8 cellular contexts compared by ENCODE assay signal in the genomic region with DNA sequence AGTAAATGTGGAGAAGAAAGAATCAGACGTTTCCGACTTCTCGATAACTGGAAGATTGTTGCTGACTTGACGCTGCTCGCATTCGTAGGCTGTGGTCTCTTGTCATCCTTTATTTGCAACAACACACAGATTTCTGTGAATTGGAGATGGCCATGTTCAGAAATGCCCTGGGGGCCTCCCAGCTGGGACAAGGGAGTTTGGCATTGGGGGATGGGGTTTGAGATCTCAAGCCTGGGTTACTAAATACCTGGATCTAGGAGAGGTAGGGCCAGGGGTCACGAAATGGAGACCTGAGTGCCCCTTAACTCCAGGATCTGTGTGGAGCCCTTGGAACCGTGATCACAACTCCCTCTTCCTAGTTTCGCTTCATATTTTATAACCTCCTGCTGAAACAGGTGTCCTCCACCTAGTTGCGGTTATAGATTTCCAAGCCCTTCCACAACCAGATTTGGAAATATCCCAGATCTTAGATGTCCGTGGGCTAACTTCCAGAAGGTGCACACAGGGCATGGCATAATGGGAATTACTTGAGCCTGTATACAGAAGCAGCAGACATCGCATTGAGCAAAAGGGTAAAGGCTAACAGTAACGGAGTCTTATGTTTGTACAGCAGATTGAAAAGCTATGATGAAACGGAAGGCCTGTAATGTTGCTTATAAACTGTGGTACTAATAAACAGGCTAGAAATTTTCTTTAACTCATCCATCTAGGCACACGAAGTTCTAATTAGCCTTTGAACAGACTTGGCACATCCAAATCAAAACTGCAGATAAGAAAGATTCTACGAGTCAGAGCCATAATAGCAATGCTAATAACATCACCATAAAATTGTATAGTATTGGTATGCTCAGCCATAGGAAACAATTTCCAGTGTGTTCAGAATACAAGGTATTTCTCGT. TPM values are rescaled to one million over a fixed set of nuclear protein-coding genes. Genes with fewer than 3 reads are reported as not detected.
A peak's percentile ranks its signal among the peaks of the same experiment; 100 is the strongest.
DNase-seq lines count a peak whose midpoint lies in the region; TF ChIP-seq lines count a peak whose summit lies in the region.

No MANE protein-coding gene starts in this region.

- H3K9ac ChIP-seq in iPS-18a (ENCODE audit: low read length): peak overlapping the region; percentile 84

- POLR2A ChIA-PET in PC-9 (lab: Charles Lee; ENCODE audit: unreplicated experiment): no interaction called here

- intact Hi-C loops in PC-9 (cut with micrococcal nuclease; ENCODE audit: unreplicated experiment) (loop anchor here (10.0 kb wide), 2 partner anchors 203 to 1133 kb away; a partner anchor contains a TSS), ascending aorta (cut with DNase I) (loop anchor here (1.0 to 5.0 kb wide), 7 partner anchors 182 to 1960 kb away; a partner anchor contains a TSS), spleen (cut with DNase I; ENCODE audit: low total_unique reads) (no loop called here)

- CTCF ChIA-PET in PC-9 (lab: Charles Lee): interaction anchor here (0.6 kb wide), 1 partner anchor 45 kb away, joined by 4 read pairs; no protein-coding TSS in a partner anchor

- H4K20me1 ChIP-seq in PC-9 (ENCODE audit: insufficient read depth): no peaks in the 10 kb centered on the region

- peak overlapping the region; percentile 40 for H3K27ac ChIP-seq in PC-9
- H3K27ac ChIP-seq in ascending aorta: peak overlapping the region; percentile 75 to 85
- peak overlapping the region; percentile 90 for H3K27ac ChIP-seq in iPS-18a (ENCODE audit: low read length)
- peak overlapping the region; percentile 99 to 100 (median 100) for H3K27ac ChIP-seq in spleen

- H3K4me3 ChIP-seq in PC-9 (peak overlapping the region; percentile 76), ascending aorta (peak overlapping the region; percentile 93 to 98), iPS-18a (ENCODE audit: low read length) (peak overlapping the region; percentile 99), spleen (peak overlapping the region; percentile 58 to 89 (median 85))

- peaks cover 13% of the 10 kb centered on the region for H3K4me1 ChIP-seq in PC-9 (replicated peaks; ENCODE audit: insufficient read depth)
- H3K4me1 ChIP-seq in ascending aorta: peaks cover 0 to 17% of the 10 kb centered on the region in 2 donors
- H3K4me1 ChIP-seq in iPS-18a (ENCODE audit: control insufficient read depth, low read depth, low read length): peaks cover 3% of the 10 kb centered on the region
- peaks cover 21 to 58% (median 49%) of the 10 kb centered on the region in 6 donors for H3K4me1 ChIP-seq in spleen

- H3F3A ChIP-seq in PC-9 (ENCODE audit: insufficient read depth, low read depth): peaks cover 15% of the 10 kb centered on the region; the same call in 1 of the 2 replicates

- BruUV-seq in PC-9 (replicated peaks; lab: Mats Ljungman, UMichigan): TSS peak; percentile 65

- peak overlapping the region; percentile 98 for H2AFZ ChIP-seq in PC-9

- H3K4me2 ChIP-seq in PC-9: peak overlapping the region; percentile 92

- 4 to 7% (median 6%) methylated on average over 17 of the region's 17 CpGs for WGBS in spleen, 5 donors

- no peak for TF ChIP-seq CTCF in PC-9 (conservative IDR thresholded peaks at IDR 0.05)
- TF ChIP-seq CTCF in ascending aorta (IDR thresholded peaks at IDR 0.05): no peak
- TF ChIP-seq CTCF in spleen (IDR thresholded peaks at IDR 0.05 in 8 of 11, conservative IDR thresholded peaks at IDR 0.05 in 3 of 11): no peak

- no peaks in the 10 kb centered on the region for H3K9me2 ChIP-seq in PC-9 (ENCODE audit: insufficient read depth)

- H3K27me3 ChIP-seq in PC-9 (ENCODE audit: insufficient read depth, low read depth) (no peaks in the 10 kb centered on the region), ascending aorta (no peaks in the 10 kb centered on the region), iPS-18a (ENCODE audit: control insufficient read depth, insufficient read depth, low read length) (no peaks in the 10 kb centered on the region), spleen (replicated peaks in 1 of 7) (no peaks in the 10 kb centered on the region)

- peaks cover 29% of the 10 kb centered on the region for H3K79me2 ChIP-seq in PC-9 (ENCODE audit: low read depth)

- H3K9me3 ChIP-seq in PC-9 (ENCODE audit: insufficient read depth, low read depth): no peaks in the 10 kb centered on the region
- no peaks in the 10 kb centered on the region for H3K9me3 ChIP-seq in ascending aorta
- H3K9me3 ChIP-seq in iPS-18a (ENCODE audit: control insufficient read depth, low read depth, low read length): no peaks in the 10 kb centered on the region
- H3K9me3 ChIP-seq in spleen: no peaks in the 10 kb centered on the region

- peak; percentile 17 for DNase-seq in activated gamma-delta T cell treated with Interleukin-2 at 50 U/mL for 16 hours
- no peak for DNase-seq in activated gamma-delta T cell (lab: John Stamatoyannopoulos, UW)
- no peak for DNase-seq in PC-9
- DNase-seq in ascending aorta (ENCODE audit: low spot score in 2 of 2): no peak
- DNase-seq in spleen: peak; percentile 78
- DNase-seq in SK-N-DZ (ENCODE audit: low spot score): no peak
- DNase-seq in OCI-M2 (lab: John Stamatoyannopoulos, UW; ENCODE audit: unreplicated experiment): no peak

- no peak for TF ChIP-seq POLR2A in spleen (IDR thresholded peaks at IDR 0.05)

- H3K36me3 ChIP-seq in PC-9 (ENCODE audit: low read depth) (no peaks in the 10 kb centered on the region), ascending aorta (no peaks in the 10 kb centered on the region), iPS-18a (ENCODE audit: control insufficient read depth, low read depth, low read length) (no peaks in the 10 kb centered on the region), spleen (no peaks in the 10 kb centered on the region)

RNA-seq across cellular contexts. Expression of a gene that starts 1.0 kb away (rescaled TPM):
- total RNA-seq in PC-9 (2021) (7.1 and 12.8 TPM in 2 replicates), ascending aorta (16.1 TPM), spleen (10 to 100 TPM; 23.9 to 36.0 (median 28.4) TPM)
- 1 to 10 TPM; 5.5 to 8.2 (median 7.0) TPM for polyA plus RNA-seq in spleen
- 4.6 and 5.8 TPM in 2 replicates for polyA plus RNA-seq in SK-N-DZ (2014; cell fraction: cytosol; rRNA removed)
- polyA plus RNA-seq in SK-N-DZ (2014; cell fraction: nucleus; rRNA removed): 1.7 and 3.5 TPM in 2 replicates

RNA-seq across cellular contexts. Expression of a gene that starts 48.6 kb away (rescaled TPM):
- total RNA-seq in PC-9 (2021) (198 and 221 TPM in 2 replicates), ascending aorta (56.0 TPM), spleen (100 to 1,000 TPM in 1 of 7 donors, 10 to 100 TPM in 6; 61.9 to 100 (median 79.4) TPM)
- 10 to 100 TPM; 24.4 to 37.7 (median 33.9) TPM for polyA plus RNA-seq in spleen
- 94.9 and 132 TPM in 2 replicates for polyA plus RNA-seq in SK-N-DZ (2014; cell fraction: cytosol; rRNA removed)
- 69.1 and 70.8 TPM in 2 replicates for polyA plus RNA-seq in SK-N-DZ (2014; cell fraction: nucleus; rRNA removed)

RNA-seq across cellular contexts. Expression of a gene that starts 49.4 kb away (rescaled TPM):
- total RNA-seq in PC-9 (2021) (56.2 and 75.1 TPM in 2 replicates), ascending aorta (18.3 TPM), spleen (100 to 1,000 TPM in 1 of 7 donors, 10 to 100 TPM in 6; 69.9 to 109 (median 92.7) TPM)
- polyA plus RNA-seq in spleen: 10 to 100 TPM; 13.3 to 26.0 (median 16.9) TPM
- polyA plus RNA-seq in SK-N-DZ (2014; cell fraction: cytosol; rRNA removed): 58.5 and 66.0 TPM in 2 replicates
- polyA plus RNA-seq in SK-N-DZ (2014; cell fraction: nucleus; rRNA removed): 15.2 and 21.6 TPM in 2 replicates

Comparison
In these comparisons a context has a peak if more than half of its experiments do, and no peak if none do; other contexts are left out.
1. DNase-seq: peak in activated gamma-delta T cell treated with Interleukin-2 at 50 U/mL for 16 hours (single experiment) and spleen (single experiment); none in activated gamma-delta T cell (single experiment), PC-9 (0 of 2), ascending aorta (0 of 2), SK-N-DZ (single experiment) and OCI-M2 (single experiment).
2. H3K27ac ChIP-seq: peak in every context shown above with its lines; median percentile 100 in spleen; 90 in iPS-18a; 80 in ascending aorta; 40 in PC-9.
3. Peak in every context shown above with its lines, with median percentiles within 50 percentile points of each other: H3K4me3 ChIP-seq.